In the genomic region with DNA sequence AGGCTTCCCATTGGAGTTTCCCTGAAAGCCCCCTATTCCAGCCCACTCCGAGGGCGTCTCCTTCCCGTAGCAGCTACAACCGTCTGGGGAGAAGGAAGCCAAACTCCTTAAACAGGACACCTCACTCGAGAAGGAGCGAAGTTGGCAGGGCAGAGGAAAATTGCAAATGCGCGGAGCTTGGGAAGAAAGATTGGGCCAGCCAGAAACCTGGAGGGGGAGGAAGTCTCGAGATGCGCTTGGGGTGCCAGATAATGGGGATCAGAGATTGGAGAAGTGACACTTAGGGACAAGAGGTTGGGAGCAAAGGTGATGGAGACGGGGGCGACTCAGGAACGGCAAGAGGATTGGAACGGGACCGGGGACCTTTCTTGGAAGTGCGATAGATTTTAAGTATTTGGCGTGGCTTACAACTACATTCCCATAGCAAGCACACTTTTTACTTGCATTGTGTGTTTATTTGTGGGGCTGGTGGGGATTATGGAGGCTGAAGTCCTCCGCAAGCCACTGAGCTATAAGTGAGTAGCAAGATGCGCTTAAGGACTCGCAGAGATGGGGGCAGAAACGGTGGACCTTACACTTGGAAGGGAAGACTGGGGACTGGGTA, we compare ENCODE assay signal across 7 cellular contexts. TPM values are rescaled to one million over a fixed set of nuclear protein-coding genes. Genes with fewer than 3 reads are reported as not detected.
DNase-seq lines count a peak whose midpoint lies in the region; ATAC-seq, FAIRE-seq and TF ChIP-seq lines count a peak whose summit lies in the region.

No MANE protein-coding gene starts in this region.

- H2AFZ ChIP-seq in H1 (ENCODE audit: low read length) = no peak overlapping the region
- H2AFZ ChIP-seq in trophoblast cell (ENCODE audit: insufficient read depth, low read length, poor library complexity) = no peak overlapping the region

- no peaks in the 10 kb centered on the region for H3K79me1 ChIP-seq in H1 (ENCODE audit: low read depth, low read length)
- no peaks in the 10 kb centered on the region for H3K79me1 ChIP-seq in trophoblast cell (ENCODE audit: low read length)

- WGBS in H1 (ENCODE audit: extremely low coverage in 1 of 2, insufficient coverage in 1 of 2, insufficient read length in 1 of 2, insufficient replicate concordance in 2 of 2, low coverage in 1 of 2, low lambda C conversion rate in 2 of 2, missing lambda C conversion rate in 1 of 2), 2 experiments = 4% methylated on average over 20 of the region's 21 CpGs; no CpG with 5 or more reads in 1 of the 2 experiments
- WGBS in trophoblast cell (ENCODE audit: extremely low coverage, insufficient coverage, insufficient read length) = no CpG with 5 or more reads among the region's 21 CpGs

- H2BK5ac ChIP-seq in H1 (ENCODE audit: low read depth, low read length) (no peak overlapping the region), trophoblast cell (ENCODE audit: low read depth, low read length, poor library complexity) (no peak overlapping the region)

- H3K23ac ChIP-seq in H1 (ENCODE audit: insufficient read length) = no peak overlapping the region
- H3K23ac ChIP-seq in trophoblast cell (ENCODE audit: low read length) = no peak overlapping the region

- CTCF ChIA-PET in H1 (lab: Charles Lee; ENCODE audit: partially characterized antibody) = interaction anchor here (0.5 to 1.9 kb wide), 7 partner anchors 10 to 271 kb away, joined by 3 to 6 read pairs (median 3); no protein-coding TSS in a partner anchor

- H3K4me1 ChIP-seq in H1 (replicated peaks in 1 of 4; ENCODE audit: control insufficient read depth in 3 of 4, insufficient read depth in 4 of 4, low read length in 3 of 4) (peaks cover 6 to 28% (median 12%) of the 10 kb centered on the region in 4 experiments), trophoblast cell (ENCODE audit: control insufficient read depth in 1 of 2, insufficient read depth in 2 of 2, low read length in 2 of 2) (peaks cover 20 to 22% of the 10 kb centered on the region in 2 experiments)

- no peak overlapping the region for H2BK20ac ChIP-seq in H1 (ENCODE audit: low read length)

- FAIRE-seq in H1 (lab: Jason Lieb, UNC) = no peak

- H3K14ac ChIP-seq in H1 (ENCODE audit: insufficient read length) (no peak overlapping the region), trophoblast cell (ENCODE audit: low read length) (no peak overlapping the region)

- TF ChIP-seq EP300 in H1 (IDR thresholded peaks at IDR 0.05; ENCODE audit: borderline replicate concordance in 1 of 2, low read depth in 2 of 2, low read length in 2 of 2) = no peak

- H3K4me2 ChIP-seq in H1 (ENCODE audit: insufficient read depth in 1 of 2, low read depth in 2 of 2, low read length in 2 of 2) = peak overlapping the region; percentile 89 to 98
- peak overlapping the region; percentile 99 for H3K4me2 ChIP-seq in trophoblast cell (ENCODE audit: low read length)

- no peak overlapping the region for H3K56ac ChIP-seq in H1 (replicated peaks; ENCODE audit: insufficient read length, low read depth, low read length)

- peaks cover 28% of the 10 kb centered on the region; the same call in 1 of the 2 replicates for H3K23me2 ChIP-seq in H1 (ENCODE audit: low read depth, low read length)

- TF ChIP-seq RAD21 in H1 (IDR thresholded peaks at IDR 0.05 in 1 of 2, conservative IDR thresholded peaks at IDR 0.05 in 1 of 2; ENCODE audit: low read depth in 2 of 2, low read length in 2 of 2) = no peak

- H4K91ac ChIP-seq in H1 (replicated peaks; ENCODE audit: insufficient read length, low read length) (no peak overlapping the region), trophoblast cell (ENCODE audit: low read depth, low read length) (no peak overlapping the region)

- H4K5ac ChIP-seq in H1 (ENCODE audit: insufficient read length, low read depth, low read length) = no peak overlapping the region

- H2BK12ac ChIP-seq in H1 (ENCODE audit: low read depth, low read length) (peak overlapping the region; percentile 10; the same call in 1 of the 2 replicates), trophoblast cell (ENCODE audit: low read length) (no peak overlapping the region)

- ATAC-seq in GM18502 (IDR thresholded peaks at IDR 0.05; ENCODE audit: poor library complexity, unreplicated experiment) = peak; percentile 10

- H3K27ac ChIP-seq in H1 (ENCODE audit: low read depth, low read length) = no peak overlapping the region
- no peak overlapping the region for H3K27ac ChIP-seq in trophoblast cell (ENCODE audit: low read depth, low read length)
- no peak overlapping the region for H3K27ac ChIP-seq in caudate nucleus (ENCODE audit: low read depth, low read length)

- H3K9ac ChIP-seq in H1 (replicated peaks in 1 of 4; ENCODE audit: extremely low read depth in 1 of 4, low read depth in 3 of 4, low read length in 3 of 4) = peak overlapping the region in 3 of 4 experiments; percentile 3 to 53 (median 42); a peak in 5 of 7 replicates
- H3K9ac ChIP-seq in trophoblast cell (ENCODE audit: low read length) = no peak overlapping the region

- H3K4me3 ChIP-seq in H1 (ENCODE audit: extremely low read depth in 1 of 4, insufficient read depth in 2 of 4, low read depth in 3 of 4, low read length in 4 of 4) = peak overlapping the region; percentile 46 to 89 (median 62)
- H3K4me3 ChIP-seq in trophoblast cell (ENCODE audit: low read depth, low read length) = no peak overlapping the region

- DNase-seq in NAMALWA (ENCODE audit: low spot score) (peak; percentile 60), H1 (ENCODE audit: low read depth in 1 of 2, low spot score in 2 of 2) (no peak), trophoblast cell (peak in 1 of 2 donors; percentile 17), caudate nucleus (lab: John Stamatoyannopoulos, UW) (no peak), COR-L47 (lab: John Stamatoyannopoulos, UW) (no peak)
- no peak for DNase-seq in activated effector memory CD4-positive, alpha-beta T cell treated with Interleukin-2 at 50 U/mL for 16 hours

- no peak overlapping the region for H3K4ac ChIP-seq in H1 (replicated peaks; ENCODE audit: insufficient read length, low read depth, low read length)
- H3K4ac ChIP-seq in trophoblast cell (ENCODE audit: low read depth, low read length) = no peak overlapping the region

- H3K36me3 ChIP-seq in H1 (ENCODE audit: control insufficient read depth in 2 of 4, insufficient read depth in 4 of 4, low read length in 3 of 4) = peaks cover 0 to 4% (median 0%) of the 10 kb centered on the region in 4 experiments; a peak in 1 of 8 replicates
- H3K36me3 ChIP-seq in trophoblast cell (ENCODE audit: control insufficient read depth in 1 of 2, insufficient read depth in 2 of 2, low read length in 2 of 2) = no peaks in the 10 kb centered on the region

- 0 out of 2 replicates have a peak overlapping the region, but pooled peaks have one; percentile 2 for H2BK15ac ChIP-seq in H1 (ENCODE audit: low read length)

- no peak for TF ChIP-seq CTCF in H1 (IDR thresholded peaks at IDR 0.05; ENCODE audit: control extremely low read depth in 1 of 3, insufficient read depth in 1 of 3, low read depth in 1 of 3, low read length in 3 of 3)

- no peak for TF ChIP-seq POLR2A in H1 (IDR thresholded peaks at IDR 0.05; ENCODE audit: control extremely low read depth in 1 of 2, low read depth in 2 of 2, low read length in 2 of 2)

- H3K9me3 ChIP-seq in H1 (ENCODE audit: insufficient read depth in 2 of 2, low read depth in 1 of 2, low read length in 1 of 2) = no peaks in the 10 kb centered on the region
- no peaks in the 10 kb centered on the region for H3K9me3 ChIP-seq in trophoblast cell (ENCODE audit: insufficient read depth, low read depth, low read length)

- peak overlapping the region; percentile 25 for H3K18ac ChIP-seq in H1 (ENCODE audit: extremely low read depth, low read length)
- no peak overlapping the region for H3K18ac ChIP-seq in trophoblast cell (ENCODE audit: low read length)

- no peak overlapping the region for H4K12ac ChIP-seq in trophoblast cell (ENCODE audit: low read depth, low read length)

- POLR2A ChIA-PET in H1 (lab: Charles Lee; ENCODE audit: partially characterized antibody) = interaction anchor here (0.6 to 3.7 kb wide), 9 partner anchors 10 to 174 kb away, joined by 3 to 17 read pairs (median 3); partner anchors contain the start of gene FBXW8

- peaks cover 43 to 64% (median 58%) of the 10 kb centered on the region in 4 experiments for H3K27me3 ChIP-seq in H1 (replicated peaks in 1 of 4; ENCODE audit: control insufficient read depth in 3 of 4, extremely low read depth in 1 of 4, insufficient read depth in 3 of 4, low read length in 3 of 4)
- H3K27me3 ChIP-seq in trophoblast cell (ENCODE audit: insufficient read depth, low read length) = peaks cover 48% of the 10 kb centered on the region

- H3K79me2 ChIP-seq in H1 (ENCODE audit: control insufficient read depth in 1 of 2, insufficient read depth in 2 of 2, low read length in 2 of 2) = no peaks in the 10 kb centered on the region
- H3K79me2 ChIP-seq in trophoblast cell (ENCODE audit: control insufficient read depth, insufficient read depth, low read length, poor library complexity) = no peaks in the 10 kb centered on the region

- H2AK5ac ChIP-seq in H1 (ENCODE audit: low read depth, low read length) = peak overlapping the region; percentile 41; the same call in 1 of the 2 replicates
- H2AK5ac ChIP-seq in trophoblast cell (ENCODE audit: low read length) = no peak overlapping the region

- H4K8ac ChIP-seq in H1 (ENCODE audit: extremely low read depth, insufficient read depth, low read length) (no peak overlapping the region), trophoblast cell (ENCODE audit: low read depth, low read length) (no peak overlapping the region)

- H2BK120ac ChIP-seq in H1 (replicated peaks; ENCODE audit: low read depth, low read length) (no peak overlapping the region), trophoblast cell (ENCODE audit: insufficient read depth, low read length, poor library complexity) (no peak overlapping the region)

- peaks cover 4 to 5% of the 10 kb centered on the region in 2 experiments for H4K20me1 ChIP-seq in H1 (replicated peaks in 1 of 2; ENCODE audit: control insufficient read depth in 1 of 2, insufficient read depth in 2 of 2, low read length in 2 of 2)

RNA-seq across cellular contexts. Expression of gene HRK, which starts 0.9 kb away (rescaled TPM):
- total RNA-seq in H1 (2021; fragmentation: NEBNext Ultra II Directional; extraction: Animal tissue kit (Norgen Biotek cat#: 25700)) = 2.7 TPM in 2 replicates
- polyA plus RNA-seq in H1 (2011; rRNA removed) = 1.1 and 1.6 TPM in 2 replicates
- polyA plus RNA-seq in H1 (2011; cell fraction: cytosol; rRNA removed) = 1.4 TPM
- 0.61 TPM for polyA plus RNA-seq in H1 (2011; cell fraction: nucleus; rRNA removed)
- polyA plus RNA-seq in H1 (2012, experiment 1 of 2) = 1.4 to 2.2 TPM (median 1.9 TPM) in 4 replicates
- 0.63 TPM for polyA plus RNA-seq in H1 (2012, experiment 2 of 2)
- 0.85 TPM for polyA plus RNA-seq in H1 (2013, experiment 1 of 2)
- polyA plus RNA-seq in H1 (2013, experiment 2 of 2) = 0.90 TPM
- polyA minus RNA-seq in H1 (2011; rRNA and poly(A)+ RNA removed) = 1.6 TPM in 2 replicates
- 2.1 TPM for polyA minus RNA-seq in H1 (2011; cell fraction: cytosol; rRNA and poly(A)+ RNA removed)
- polyA minus RNA-seq in H1 (2011; cell fraction: nucleus; rRNA and poly(A)+ RNA removed) = 0.60 TPM
- polyA plus RNA-seq in trophoblast cell (2013) = 0.10 and 0.12 TPM in 2 replicates

RNA-seq across cellular contexts. Expression of gene FBXW8, which starts 30.4 kb away (rescaled TPM):
- total RNA-seq in H1 (2021; fragmentation: NEBNext Ultra II Directional; extraction: Animal tissue kit (Norgen Biotek cat#: 25700)) = 15.9 and 16.0 TPM in 2 replicates
- polyA plus RNA-seq in H1 (2011; rRNA removed) = 15.8 and 17.9 TPM in 2 replicates
- 13.1 TPM for polyA plus RNA-seq in H1 (2011; cell fraction: cytosol; rRNA removed)
- polyA plus RNA-seq in H1 (2011; cell fraction: nucleus; rRNA removed) = 30.0 TPM
- polyA plus RNA-seq in H1 (2012, experiment 1 of 2) = 11.6 to 16.3 TPM (median 12.9 TPM) in 4 replicates
- polyA plus RNA-seq in H1 (2012, experiment 2 of 2) = 3.5 TPM
- polyA plus RNA-seq in H1 (2013, experiment 1 of 2) = 11.7 TPM
- polyA plus RNA-seq in H1 (2013, experiment 2 of 2) = 10.7 TPM
- polyA minus RNA-seq in H1 (2011; rRNA and poly(A)+ RNA removed) = 29.7 and 29.9 TPM in 2 replicates
- 10.3 TPM for polyA minus RNA-seq in H1 (2011; cell fraction: cytosol; rRNA and poly(A)+ RNA removed)
- polyA minus RNA-seq in H1 (2011; cell fraction: nucleus; rRNA and poly(A)+ RNA removed) = 35.6 TPM
- 11.6 and 12.1 TPM in 2 replicates for polyA plus RNA-seq in trophoblast cell (2013)
